14 cellular contexts compared by ENCODE assay signal in genomic region chr5:172170251-172170701, GRCh38. TPM values are rescaled to one million over a fixed set of nuclear protein-coding genes. Genes with fewer than 3 reads are reported as not detected.
DNase-seq lines count a peak whose midpoint lies in the region; ATAC-seq and TF ChIP-seq lines count a peak whose summit lies in the region.
"Had no signal": no experiment of that assay in that cellular context is flagged by ENCODE, and none has a peak within 500 bp of the region (broad histone marks: within the 10 kb centered on the region; RNA-seq: fewer than 3 reads in every experiment).

No MANE protein-coding gene starts in this region.

- intact Hi-C loops in heart left ventricle (cut with DNase I), result no loop called here

- TF ChIP-seq POLR2A in heart left ventricle (IDR thresholded peaks at IDR 0.05), result no peak

- H3K27me3 Mint-ChIP-seq in T-helper 2 cell treated with Interferon-gamma antibody and Interleukin-4, amounts not matched to agents 5 μg/mL and 100 μg/mL, for 36 hours (ENCODE audit: low read depth), result no peaks in the 10 kb centered on the region

- peaks cover 66% of the 10 kb centered on the region for H3K4me1 Mint-ChIP-seq in T-helper 2 cell treated with Interferon-gamma antibody and Interleukin-4, amounts not matched to agents 5 μg/mL and 100 μg/mL, for 36 hours (ENCODE audit: low read depth)
- H3K4me1 Mint-ChIP-seq in stimulated activated effector memory CD8-positive, alpha-beta T cell treated with anti-CD3 and anti-CD28 coated beads, Interleukin-12 subunit alpha, Interleukin-12 subunit beta, amount 100 ng/mL, for 72 hours, result peaks cover 83% of the 10 kb centered on the region

- H3K27ac ChIP-seq in heart left ventricle, result peak overlapping the region in 11 of 12 donors; percentile 4 to 88 (median 44)
- H3K27ac ChIP-seq: pancreas had no signal

- peak overlapping the region; percentile 36 for H3K4me3 Mint-ChIP-seq in T-helper 2 cell treated with Interferon-gamma antibody and Interleukin-4, amounts not matched to agents 5 μg/mL and 100 μg/mL, for 36 hours
- H3K4me3 Mint-ChIP-seq in stimulated activated effector memory CD8-positive, alpha-beta T cell treated with anti-CD3 and anti-CD28 coated beads, Interleukin-12 subunit alpha, Interleukin-12 subunit beta, amount 100 ng/mL, for 72 hours, result peak overlapping the region; percentile 56

- WGBS in heart left ventricle, 4 donors, result 37 to 59% (median 44%) methylated on average over 9 of the region's 9 CpGs

- H3K4me1 ChIP-seq in heart left ventricle, result peaks cover 12 to 83% (median 43%) of the 10 kb centered on the region in 12 donors
- H3K4me1 ChIP-seq: pancreas had no signal

- H3K27ac Mint-ChIP-seq in T-helper 2 cell treated with Interferon-gamma antibody and Interleukin-4, amounts not matched to agents 5 μg/mL and 100 μg/mL, for 36 hours, result peak overlapping the region; percentile 51
- H3K27ac Mint-ChIP-seq in stimulated activated effector memory CD8-positive, alpha-beta T cell treated with anti-CD3 and anti-CD28 coated beads, Interleukin-12 subunit alpha, Interleukin-12 subunit beta, amount 100 ng/mL, for 72 hours, result peak overlapping the region; percentile 92

- peaks cover 0 to 15% (median 0%) of the 10 kb centered on the region in 9 donors for H3K36me3 ChIP-seq in heart left ventricle
- H3K36me3 ChIP-seq: pancreas had no signal

- no peak overlapping the region for H3K4me3 ChIP-seq in heart left ventricle
- H3K4me3 ChIP-seq: pancreas had no signal

- DNase-seq in activated T-cell treated with anti-CD3 and anti-CD28 coated beads, Interleukin-2, amount 50 U/mL, for 48 hours, result peak; percentile 39 to 41
- DNase-seq in activated T-cell treated with anti-CD3 and anti-CD28 coated beads for 4 hours (no peak), heart left ventricle (peak in 2 of 5 donors; percentile 55 to 83), hypothalamus (lab: John Stamatoyannopoulos, UW) (no peak), NCI-H2227 treated with DMSO at 0.1 percent for 48 hours (lab: John Stamatoyannopoulos, UW) (no peak)
- no peak for DNase-seq in T-helper 2 cell treated with Interferon-gamma antibody and Interleukin-4, amounts not matched to agents 5 μg/mL and 100 μg/mL, for 36 hours (ENCODE audit: low spot score)
- no peak for DNase-seq in stimulated activated effector memory CD8-positive, alpha-beta T cell treated with anti-CD3 and anti-CD28 coated beads, Interleukin-12 subunit alpha, Interleukin-12 subunit beta, amount 100 ng/mL, for 72 hours (ENCODE audit: low spot score in 2 of 2)
- DNase-seq: DMS53, NCI-H1092, pancreas, trophoblast cell had no signal

- no peak for TF ChIP-seq CTCF in heart left ventricle (IDR thresholded peaks at IDR 0.05)

- no peaks in the 10 kb centered on the region for H3K9me3 ChIP-seq in heart left ventricle
- H3K9me3 ChIP-seq: pancreas had no signal

- ATAC-seq in heart left ventricle (peak; percentile 62 to 77 (median 70)), GM21367 (IDR thresholded peaks at IDR 0.05; ENCODE audit: unreplicated experiment) (no peak)
- ATAC-seq in stimulated activated effector memory CD8-positive, alpha-beta T cell treated with anti-CD3 and anti-CD28 coated beads, Interleukin-12 subunit alpha, Interleukin-12 subunit beta, amount 100 ng/mL, for 72 hours, result peak; percentile 46
- ATAC-seq: pancreas had no signal

- H3K9me3 Mint-ChIP-seq in T-helper 2 cell treated with Interferon-gamma antibody and Interleukin-4, amounts not matched to agents 5 μg/mL and 100 μg/mL, for 36 hours, result no peaks in the 10 kb centered on the region
- no peaks in the 10 kb centered on the region for H3K9me3 Mint-ChIP-seq in stimulated activated effector memory CD8-positive, alpha-beta T cell treated with anti-CD3 and anti-CD28 coated beads, Interleukin-12 subunit alpha, Interleukin-12 subunit beta, amount 100 ng/mL, for 72 hours

- peaks cover 66% of the 10 kb centered on the region for H3K36me3 Mint-ChIP-seq in T-helper 2 cell treated with Interferon-gamma antibody and Interleukin-4, amounts not matched to agents 5 μg/mL and 100 μg/mL, for 36 hours (ENCODE audit: low read depth)
- H3K36me3 Mint-ChIP-seq in stimulated activated effector memory CD8-positive, alpha-beta T cell treated with anti-CD3 and anti-CD28 coated beads, Interleukin-12 subunit alpha, Interleukin-12 subunit beta, amount 100 ng/mL, for 72 hours, result peaks cover 79% of the 10 kb centered on the region

- no peaks in the 10 kb centered on the region for H3K27me3 ChIP-seq in heart left ventricle
- H3K27me3 ChIP-seq: pancreas had no signal

RNA-seq across cellular contexts. Expression of gene STK10, which starts 17.7 kb away (rescaled TPM):
- total RNA-seq in heart left ventricle, result 10 to 100 TPM in 5 of 9 donors, 1 to 10 TPM in 4; 5.5 to 52.9 (median 10.3) TPM
- 10 to 100 TPM in 1 of 2 donors, 1 to 10 TPM in 1; 5.7 to 10.2 TPM for polyA plus RNA-seq in heart left ventricle

RNA-seq across cellular contexts. Expression of gene EFCAB9, which starts 23.7 kb away (rescaled TPM):
- not detected for total RNA-seq in heart left ventricle
- polyA plus RNA-seq in heart left ventricle, result not detected
- total RNA-seq: mesenteric fat pad; pancreas; T-helper 1 cell treated with Interleukin-12 subunit alpha and Interleukin-12 subunit beta and Interleukin-4 antibody, amounts not matched to agents 30 ng/mL and 1 ng/mL, for 36 hours had no signal
- polyA plus RNA-seq: pancreas had no signal

Comparison
In these comparisons a context has a peak if more than half of its experiments do, and no peak if none do; other contexts are left out.
1. DNase-seq: peak in activated T-cell treated with anti-CD3 and anti-CD28 coated beads, Interleukin-2, amount 50 U/mL, for 48 hours (2 of 2); none in activated T-cell treated with anti-CD3 and anti-CD28 coated beads for 4 hours (single experiment), T-helper 2 cell treated with Interferon-gamma antibody and Interleukin-4, amounts not matched to agents 5 μg/mL and 100 μg/mL, for 36 hours (single experiment), stimulated activated effector memory CD8-positive, alpha-beta T cell treated with anti-CD3 and anti-CD28 coated beads, Interleukin-12 subunit alpha, Interleukin-12 subunit beta, amount 100 ng/mL, for 72 hours (0 of 2), hypothalamus (0 of 51) and NCI-H2227 treated with DMSO at 0.1 percent for 48 hours (single experiment).